8 cellular contexts compared by ENCODE assay signal in the genomic region with DNA sequence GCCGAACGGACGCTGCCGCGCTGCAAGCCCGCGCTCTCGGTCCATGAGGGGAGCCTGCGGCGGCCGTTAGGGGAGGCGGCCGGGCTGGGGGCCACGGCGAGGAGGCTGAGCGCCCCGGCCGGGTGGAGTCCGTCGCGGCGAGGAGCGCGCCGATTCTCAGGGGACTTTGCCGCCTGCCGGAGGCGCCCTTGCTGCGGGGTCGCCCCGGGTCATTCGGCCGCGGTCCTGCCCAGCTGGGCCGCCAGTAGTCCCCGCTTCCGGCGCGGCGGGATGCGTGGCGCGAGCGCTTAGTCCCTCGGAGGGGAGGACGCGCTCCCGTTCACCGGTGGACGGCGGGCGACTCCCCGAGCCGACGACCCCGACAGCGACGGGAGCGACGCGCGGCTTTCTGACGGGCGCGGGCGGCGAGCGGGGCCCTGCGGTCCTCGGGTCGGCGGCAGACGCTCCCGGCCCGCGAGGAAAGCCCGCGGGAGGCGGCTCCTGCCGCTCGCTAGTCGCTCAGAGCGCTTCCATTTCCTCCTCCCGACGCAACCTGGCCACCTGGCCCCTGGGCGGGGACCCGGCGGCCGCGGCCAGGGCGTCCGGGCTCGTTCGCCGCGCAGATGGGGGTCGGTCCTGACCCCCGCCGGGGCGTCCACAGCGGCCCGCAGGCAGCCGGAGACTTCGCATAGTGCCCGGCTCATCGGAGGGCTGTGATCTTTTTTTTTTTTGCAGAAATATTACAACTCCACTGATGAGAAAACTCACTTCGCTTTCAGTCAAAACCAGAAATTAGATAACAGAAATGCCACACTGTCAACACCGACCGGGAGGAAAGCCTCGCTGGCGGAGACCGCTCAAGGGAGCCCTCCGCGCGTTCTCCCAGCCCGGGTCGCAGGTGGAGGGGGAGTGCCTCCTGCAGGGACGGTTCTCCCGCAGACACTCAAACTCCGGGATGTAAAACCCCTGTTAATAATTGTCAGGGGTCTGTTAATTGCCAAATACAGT. TPM values are rescaled to one million over a fixed set of nuclear protein-coding genes. Genes with fewer than 3 reads are reported as not detected.
DNase-seq lines count a peak whose midpoint lies in the region; ATAC-seq, FAIRE-seq and TF ChIP-seq lines count a peak whose summit lies in the region.

No MANE protein-coding gene starts in this region.

- H3K27me3 Mint-ChIP-seq in CD14-positive monocyte (ENCODE audit: low read depth in 3 of 3) (peaks cover 24% of the 10 kb centered on the region in 3 donors), glutamatergic neuron (ENCODE audit: unreplicated experiment) (peaks cover 23% of the 10 kb centered on the region)
- H3K27me3 Mint-ChIP-seq in activated T-helper 2 cell treated with anti-CD3 and anti-CD28 coated beads, Interferon-gamma antibody, Interleukin-2, Interleukin-4, amounts not matched to agents 10 μg/mL and 5 μg/mL and 100 μg/mL, durations not matched to agents 14 hours and 24 hours and 36 hours (ENCODE audit: low read depth) = peaks cover 18% of the 10 kb centered on the region

- H2AFZ ChIP-seq in parathyroid adenoma = peak overlapping the region; percentile 88

- H3K9ac ChIP-seq in parathyroid adenoma = no peak overlapping the region

- no peak for FAIRE-seq in GM12891 (lab: Jason Lieb, UNC)

- TF ChIP-seq POLR2A in GM12891 (IDR thresholded peaks at IDR 0.05; ENCODE audit: low read depth, low read length) = no peak

- H3K27me3 ChIP-seq in parathyroid adenoma (ENCODE audit: control insufficient read depth, insufficient read depth, low read length) = no peaks in the 10 kb centered on the region

- H3K4me1 Mint-ChIP-seq in CD14-positive monocyte (peaks cover 19% of the 10 kb centered on the region), glutamatergic neuron (ENCODE audit: low read depth, unreplicated experiment) (no peaks in the 10 kb centered on the region)
- H3K4me1 Mint-ChIP-seq in activated T-helper 2 cell treated with anti-CD3 and anti-CD28 coated beads, Interferon-gamma antibody, Interleukin-2, Interleukin-4, amounts not matched to agents 10 μg/mL and 5 μg/mL and 100 μg/mL, durations not matched to agents 14 hours and 24 hours and 36 hours (ENCODE audit: low read depth) = peaks cover 19% of the 10 kb centered on the region

- H3K9me3 ChIP-seq in parathyroid adenoma (ENCODE audit: control insufficient read depth, low read length) = no peaks in the 10 kb centered on the region

- H3K4me3 Mint-ChIP-seq in CD14-positive monocyte (peak overlapping the region; percentile 81 to 93), glutamatergic neuron (ENCODE audit: unreplicated experiment) (peak overlapping the region; percentile 93)
- H3K4me3 Mint-ChIP-seq in activated T-helper 2 cell treated with anti-CD3 and anti-CD28 coated beads, Interferon-gamma antibody, Interleukin-2, Interleukin-4, amounts not matched to agents 10 μg/mL and 5 μg/mL and 100 μg/mL, durations not matched to agents 14 hours and 24 hours and 36 hours (ENCODE audit: low read depth) = peak overlapping the region; percentile 79

- TF ChIP-seq CTCF in CD14-positive monocyte (IDR thresholded peaks at IDR 0.05) (no peak), glutamatergic neuron (IDR thresholded peaks at IDR 0.05; ENCODE audit: partially characterized antibody, unreplicated experiment) (no peak), parathyroid adenoma (IDR thresholded peaks at IDR 0.05) (no peak)

- intact Hi-C loops in CD14-positive monocyte (cut with micrococcal nuclease) = loop anchor here (2.0 to 10.0 kb wide), 6 partner anchors 47 to 224 kb away; no protein-coding TSS in a partner anchor
- intact Hi-C loops in activated T-helper 2 cell treated with anti-CD3 and anti-CD28 coated beads, Interferon-gamma antibody, Interleukin-2, Interleukin-4, amounts not matched to agents 10 μg/mL and 5 μg/mL and 100 μg/mL, durations not matched to agents 14 hours and 24 hours and 36 hours (cut with micrococcal nuclease) = loop anchor here (1.0 kb wide), 3 partner anchors 8 to 131 kb away; a partner anchor contains a TSS

- H3K4me3 ChIP-seq in parathyroid adenoma (ENCODE audit: low read depth, low read length) = peak overlapping the region; percentile 69

- H3K36me3 Mint-ChIP-seq in CD14-positive monocyte (peaks cover 14 to 18% of the 10 kb centered on the region in 2 donors), glutamatergic neuron (ENCODE audit: unreplicated experiment) (peaks cover 6% of the 10 kb centered on the region)
- H3K36me3 Mint-ChIP-seq in activated T-helper 2 cell treated with anti-CD3 and anti-CD28 coated beads, Interferon-gamma antibody, Interleukin-2, Interleukin-4, amounts not matched to agents 10 μg/mL and 5 μg/mL and 100 μg/mL, durations not matched to agents 14 hours and 24 hours and 36 hours (ENCODE audit: low read depth) = peaks cover 26% of the 10 kb centered on the region

- H3K4me2 ChIP-seq in parathyroid adenoma (ENCODE audit: low read length) = peak overlapping the region; percentile 79

- ATAC-seq in GM18867 (IDR thresholded peaks at IDR 0.05; ENCODE audit: unreplicated experiment) = peak; percentile 17
- peak; percentile 19 for ATAC-seq in HG03025 (IDR thresholded peaks at IDR 0.05; ENCODE audit: low FRiP score, unreplicated experiment)

- no peak for DNase-seq in CD14-positive monocyte (ENCODE audit: low spot score)
- DNase-seq in NCI-H526 (lab: John Stamatoyannopoulos, UW) = peak; percentile 21 to 79
- peak; percentile 32 for DNase-seq in activated T-helper 2 cell treated with anti-CD3 and anti-CD28 coated beads, Interferon-gamma antibody, Interleukin-2, Interleukin-4, amounts not matched to agents 10 μg/mL and 5 μg/mL and 100 μg/mL, durations not matched to agents 14 hours and 24 hours and 36 hours (ENCODE audit: low spot score)
- peak; percentile 61 for DNase-seq in glutamatergic neuron
- DNase-seq in GM12891 (ENCODE audit: insufficient read length, low spot score) = no peak

- peak overlapping the region; percentile 98 for H3K27ac ChIP-seq in parathyroid adenoma

- no peaks in the 10 kb centered on the region for H3K36me3 ChIP-seq in parathyroid adenoma (ENCODE audit: control insufficient read depth, insufficient read depth, low read length)

- H3K79me2 ChIP-seq in parathyroid adenoma = peaks cover 7% of the 10 kb centered on the region

- no peaks in the 10 kb centered on the region for H3K4me1 ChIP-seq in parathyroid adenoma

- H3K27ac Mint-ChIP-seq in CD14-positive monocyte = peak overlapping the region in 5 of 7 donors; percentile 54 to 99 (median 69)
- peak overlapping the region; percentile 62 for H3K27ac Mint-ChIP-seq in activated T-helper 2 cell treated with anti-CD3 and anti-CD28 coated beads, Interferon-gamma antibody, Interleukin-2, Interleukin-4, amounts not matched to agents 10 μg/mL and 5 μg/mL and 100 μg/mL, durations not matched to agents 14 hours and 24 hours and 36 hours
- H3K27ac Mint-ChIP-seq in glutamatergic neuron (ENCODE audit: unreplicated experiment) = peak overlapping the region; percentile 90

- H3K9me3 Mint-ChIP-seq in CD14-positive monocyte (peaks cover 0 to 14% (median 4%) of the 10 kb centered on the region in 7 donors), glutamatergic neuron (ENCODE audit: unreplicated experiment) (peaks cover 20% of the 10 kb centered on the region)
- H3K9me3 Mint-ChIP-seq in activated T-helper 2 cell treated with anti-CD3 and anti-CD28 coated beads, Interferon-gamma antibody, Interleukin-2, Interleukin-4, amounts not matched to agents 10 μg/mL and 5 μg/mL and 100 μg/mL, durations not matched to agents 14 hours and 24 hours and 36 hours = peaks cover 11% of the 10 kb centered on the region

TF ChIP-seq in GM12891, 5 proteins besides CTCF, POLR2A, EP300 and RAD21:
- no peak for TF ChIP-seq PAX5 (IDR thresholded peaks at IDR 0.05; ENCODE audit: insufficient read depth, low read length, severe bottlenecking)
- no peak for TF ChIP-seq SPI1 (IDR thresholded peaks at IDR 0.05; ENCODE audit: low read depth, low read length)
- no peak for TF ChIP-seq TAF1 (IDR thresholded peaks at IDR 0.05; ENCODE audit: low read depth, low read length)

RNA-seq across cellular contexts. Expression of a gene that starts 0.6 kb away (rescaled TPM):
- polyA plus RNA-seq in CD14-positive monocyte = 1 to 10 TPM; 4.7 to 7.2 TPM
- 24.5 and 25.7 TPM in 2 replicates for total RNA-seq in activated T-helper 2 cell treated with anti-CD3 and anti-CD28 coated beads, Interferon-gamma antibody, Interleukin-2, Interleukin-4, amounts not matched to agents 10 μg/mL and 5 μg/mL and 100 μg/mL, durations not matched to agents 14 hours and 24 hours and 36 hours
- total RNA-seq in glutamatergic neuron (ENCODE audit: unreplicated experiment) = 21.2 TPM
- polyA plus RNA-seq in GM12891 (2012; ENCODE audit: low read depth, missing spikeins) = 6.1 TPM

RNA-seq across cellular contexts. Expression of a gene that starts 57.0 kb away (rescaled TPM):
- 1 to 10 TPM; 1.4 to 3.8 TPM for polyA plus RNA-seq in CD14-positive monocyte
- total RNA-seq in activated T-helper 2 cell treated with anti-CD3 and anti-CD28 coated beads, Interferon-gamma antibody, Interleukin-2, Interleukin-4, amounts not matched to agents 10 μg/mL and 5 μg/mL and 100 μg/mL, durations not matched to agents 14 hours and 24 hours and 36 hours = 8.6 and 11.1 TPM in 2 replicates
- total RNA-seq in glutamatergic neuron (ENCODE audit: unreplicated experiment) = 0.78 TPM
- polyA plus RNA-seq in GM12891 (2012; ENCODE audit: low read depth, missing spikeins) = 9.1 TPM

Comparison
In these comparisons a context has a peak if more than half of its experiments do, and no peak if none do; other contexts are left out.
1. DNase-seq: peak in NCI-H526 (2 of 2), activated T-helper 2 cell treated with anti-CD3 and anti-CD28 coated beads, Interferon-gamma antibody, Interleukin-2, Interleukin-4, amounts not matched to agents 10 μg/mL and 5 μg/mL and 100 μg/mL, durations not matched to agents 14 hours and 24 hours and 36 hours (single experiment) and glutamatergic neuron (single experiment); none in CD14-positive monocyte (single experiment) and GM12891 (single experiment).
2. Peak in every context shown above with its lines, with median percentiles within 50 percentile points of each other: H3K27ac Mint-ChIP-seq and H3K4me3 Mint-ChIP-seq.